25 cellular contexts compared by ENCODE assay signal in genomic region chr7:94458041-94458440, GRCh38.
"Had no signal": no experiment of that assay in that cellular context is flagged by ENCODE, and none has a peak within 500 bp of the region (broad histone marks: within the 10 kb centered on the region; RNA-seq: fewer than 3 reads in every experiment).

No MANE protein-coding gene starts in this region.

- H3K27me3 Mint-ChIP-seq: dendritic cell treated with granulocyte-macrophage colony-stimulating factor and Interleukin-4, amounts not matched to agents 40 ng/mL and 50 ng/mL, for 4 days had no signal

- DNase-seq: colonic mucosa; cortex of kidney; effector CD8-positive, alpha-beta T cell; effector memory CD8-positive, alpha-beta T cell; endodermal cell; erythroblast; esophagus squamous epithelium; foreskin fibroblast; foreskin melanocyte; gastrocnemius medialis; glutamatergic neuron; head of caudate nucleus; heart right ventricle; hippocampal formation; left cardiac atrium; left lung; left ventricle myocardium superior; lower lobe of right lung; mesenchymal stem cell; mucosa of descending colon; naive B cell had no signal

- H3K4me3 ChIP-seq: colonic mucosa, esophagus squamous epithelium, gastrocnemius medialis, heart right ventricle, left lung, lower lobe of right lung, mucosa of descending colon had no signal

- ATAC-seq: effector memory CD8-positive, alpha-beta T cell; esophagus mucosa; gastrocnemius medialis; heart right ventricle; left cardiac atrium; left lung; left ventricle myocardium superior; lower lobe of right lung; mucosa of descending colon had no signal

- H3K4me1 Mint-ChIP-seq: endodermal cell, mesothelial cell of epicardium, naive B cell had no signal

- H3K4me1 ChIP-seq: colonic mucosa, esophagus squamous epithelium, left lung, lower lobe of right lung had no signal

- H3K27ac ChIP-seq: colonic mucosa, epithelial cell of prostate, esophagus squamous epithelium, gastrocnemius medialis, heart right ventricle, left lung, lower lobe of right lung had no signal

- H3K36me3 Mint-ChIP-seq: mesothelial cell of epicardium, naive B cell had no signal

- H3K4me3 Mint-ChIP-seq: dendritic cell treated with granulocyte-macrophage colony-stimulating factor and Interleukin-4, amounts not matched to agents 40 ng/mL and 50 ng/mL, for 4 days; effector memory CD8-positive, alpha-beta T cell; endodermal cell; mesothelial cell of epicardium; naive B cell had no signal

- H3K36me3 ChIP-seq: colonic mucosa, esophagus squamous epithelium, gastrocnemius medialis, heart right ventricle, left lung, lower lobe of right lung had no signal

- H3K27ac Mint-ChIP-seq: dendritic cell treated with granulocyte-macrophage colony-stimulating factor and Interleukin-4, amounts not matched to agents 40 ng/mL and 50 ng/mL, for 4 days; effector memory CD8-positive, alpha-beta T cell; endodermal cell; mesothelial cell of epicardium; naive B cell had no signal

- H3K27me3 ChIP-seq: colonic mucosa, esophagus squamous epithelium, gastrocnemius medialis, heart right ventricle, left lung had no signal

- H3K9me3 ChIP-seq: colonic mucosa, esophagus squamous epithelium, gastrocnemius medialis, left lung, lower lobe of right lung, mucosa of descending colon had no signal

- H3K9me3 Mint-ChIP-seq: dendritic cell treated with granulocyte-macrophage colony-stimulating factor and Interleukin-4, amounts not matched to agents 40 ng/mL and 50 ng/mL, for 4 days; effector memory CD8-positive, alpha-beta T cell; endodermal cell; naive B cell had no signal
